Comparison of ENCODE assay signal across 16 cellular contexts in genomic region chr1:13513063-13513884, GRCh38. TPM values are rescaled to one million over a fixed set of nuclear protein-coding genes. Genes with fewer than 3 reads are reported as not detected.
DNase-seq lines count a peak whose midpoint lies in the region; ATAC-seq and TF ChIP-seq lines count a peak whose summit lies in the region.
"Had no signal": no experiment of that assay in that cellular context is flagged by ENCODE, and none has a peak within 500 bp of the region (broad histone marks: within the 10 kb centered on the region; RNA-seq: fewer than 3 reads in every experiment).

No MANE protein-coding gene starts in this region.

- peaks cover 32% of the 10 kb centered on the region for H4K20me1 ChIP-seq in DND-41 (ENCODE audit: insufficient read depth, low read length)
- H4K20me1 ChIP-seq in IMR-90 (ENCODE audit: insufficient read depth, low read length) = no peaks in the 10 kb centered on the region
- H4K20me1 ChIP-seq in neural progenitor cell (ENCODE audit: low read depth) = peaks cover 17% of the 10 kb centered on the region

- no peaks in the 10 kb centered on the region for H3K9me3 ChIP-seq in DND-41 (ENCODE audit: insufficient read depth, low read length, severe bottlenecking)
- peaks cover 23% of the 10 kb centered on the region for H3K9me3 ChIP-seq in IMR-90 (ENCODE audit: control insufficient read depth, insufficient read depth, low read length)
- no peaks in the 10 kb centered on the region for H3K9me3 ChIP-seq in esophagus squamous epithelium
- H3K9me3 ChIP-seq in neural progenitor cell (ENCODE audit: low read depth) = no peaks in the 10 kb centered on the region
- H3K9me3 ChIP-seq: left lung, prostate gland, SK-N-SH had no signal

- POLR2A ChIA-PET in IMR-90 (lab: Charles Lee; ENCODE audit: unreplicated experiment) = no interaction called here

- H3K9ac ChIP-seq in DND-41 (ENCODE audit: low read depth, low read length) (peak overlapping the region; percentile 86), IMR-90 (ENCODE audit: low read depth, low read length) (no peak overlapping the region), neural progenitor cell (no peak overlapping the region)
- H3K9ac ChIP-seq: SK-N-SH had no signal

- H3K4me3 Mint-ChIP-seq in neural progenitor cell = peak overlapping the region; percentile 77
- H3K4me3 Mint-ChIP-seq: activated T-helper 1 cell treated with anti-CD3 and anti-CD28 coated beads, Interleukin-12 subunit alpha, Interleukin-12 subunit beta, Interleukin-2, Interleukin-4 antibody, amounts not matched to agents 30 ng/mL and 10 ng/mL and 1 ng/mL, durations not matched to agents 14 hours and 24 hours and 36 hours had no signal

- H4K5ac ChIP-seq in IMR-90 (ENCODE audit: low read depth, low read length) = no peak overlapping the region

- CTCF ChIA-PET in IMR-90 (lab: Yijun Ruan, JAX) = no interaction called here

- no peaks in the 10 kb centered on the region for H3K79me1 ChIP-seq in IMR-90 (ENCODE audit: low read depth in 1 of 2, low read length in 2 of 2)

- no peak overlapping the region for H2BK20ac ChIP-seq in IMR-90 (ENCODE audit: low read depth, low read length)

- no peak overlapping the region for H4K91ac ChIP-seq in IMR-90 (ENCODE audit: insufficient read depth, low read depth, low read length)

- no peak overlapping the region for H3K23ac ChIP-seq in IMR-90 (ENCODE audit: low read depth, low read length)

- no peak overlapping the region for H2AK9ac ChIP-seq in IMR-90 (replicated peaks; ENCODE audit: low read depth, low read length, poor library complexity)

- no peak for TF ChIP-seq RAD21 in IMR-90 (IDR thresholded peaks at IDR 0.05; ENCODE audit: low read length)

- peaks cover 38% of the 10 kb centered on the region for H3K36me3 ChIP-seq in DND-41 (ENCODE audit: insufficient read depth, low read length)
- H3K36me3 ChIP-seq in IMR-90 (ENCODE audit: control insufficient read depth, insufficient read depth, low read length) = no peaks in the 10 kb centered on the region
- H3K36me3 ChIP-seq in esophagus squamous epithelium = no peaks in the 10 kb centered on the region
- no peaks in the 10 kb centered on the region for H3K36me3 ChIP-seq in neural progenitor cell
- H3K36me3 ChIP-seq: left lung, prostate gland had no signal

- TF ChIP-seq POLR2A in IMR-90 (IDR thresholded peaks at IDR 0.05; ENCODE audit: low read depth, low read length) = no peak
- TF ChIP-seq POLR2A in esophagus squamous epithelium (IDR thresholded peaks at IDR 0.05) = no peak

- peaks cover 73% of the 10 kb centered on the region for H3K27me3 Mint-ChIP-seq in neural progenitor cell (ENCODE audit: insufficient read depth, low read depth)

- no peak overlapping the region for H3K56ac ChIP-seq in IMR-90 (ENCODE audit: extremely low read depth, insufficient read depth, low read length)

- intact Hi-C loops in IMR-90 (cut with micrococcal nuclease) = no loop called here
- intact Hi-C loops in esophagus squamous epithelium (cut with DNase I) = no loop called here

- H3K27ac Mint-ChIP-seq in neural progenitor cell = no peak overlapping the region
- H3K27ac Mint-ChIP-seq: activated T-helper 1 cell treated with anti-CD3 and anti-CD28 coated beads, Interleukin-12 subunit alpha, Interleukin-12 subunit beta, Interleukin-2, Interleukin-4 antibody, amounts not matched to agents 30 ng/mL and 10 ng/mL and 1 ng/mL, durations not matched to agents 14 hours and 24 hours and 36 hours had no signal

- no peaks in the 10 kb centered on the region for H3K36me3 Mint-ChIP-seq in neural progenitor cell

- H3K4me2 ChIP-seq in DND-41 (ENCODE audit: insufficient read depth, low read length) = peak overlapping the region; percentile 91
- no peak overlapping the region for H3K4me2 ChIP-seq in IMR-90 (ENCODE audit: low read depth, low read length)
- H3K4me2 ChIP-seq in neural progenitor cell = peak overlapping the region; percentile 77
- H3K4me2 ChIP-seq: SK-N-SH had no signal

- H4K8ac ChIP-seq in IMR-90 (ENCODE audit: low read depth in 2 of 2, low read length in 2 of 2) = no peak overlapping the region

- H2BK5ac ChIP-seq in IMR-90 (ENCODE audit: low read depth, low read length, poor library complexity, severe bottlenecking) = no peak overlapping the region

- 1% methylated on average over 42 of the region's 96 CpGs; no CpG with 5 or more reads in 1 of the 2 experiments for WGBS in IMR-90 (ENCODE audit: extremely low coverage in 2 of 2, insufficient read length in 1 of 2), 2 experiments
- WGBS in esophagus squamous epithelium, 2 donors = 0% methylated on average over 3 to 4 of the region's 96 CpGs

- H3K27me3 ChIP-seq in DND-41 (ENCODE audit: insufficient read depth, low read length, poor library complexity) (no peaks in the 10 kb centered on the region), IMR-90 (ENCODE audit: control insufficient read depth, insufficient read depth, low read length) (no peaks in the 10 kb centered on the region; the same call in 1 of the 2 replicates), esophagus squamous epithelium (peaks cover 5 to 97% (median 7%) of the 10 kb centered on the region in 4 donors), neural progenitor cell (peaks cover 100% of the 10 kb centered on the region)

- no peak overlapping the region for H3K4ac ChIP-seq in IMR-90 (ENCODE audit: low read depth, low read length)

- peaks cover 52% of the 10 kb centered on the region for H3K4me1 ChIP-seq in DND-41 (ENCODE audit: insufficient read depth, low read length)
- no peaks in the 10 kb centered on the region for H3K4me1 ChIP-seq in IMR-90 (ENCODE audit: control insufficient read depth, insufficient read depth, low read length)
- H3K4me1 ChIP-seq in esophagus squamous epithelium = peaks cover 0 to 18% (median 10%) of the 10 kb centered on the region in 3 donors
- H3K4me1 ChIP-seq in neural progenitor cell = peaks cover 9% of the 10 kb centered on the region
- H3K4me1 ChIP-seq: left lung, prostate gland had no signal

- no peaks in the 10 kb centered on the region for H3K9me3 Mint-ChIP-seq in neural progenitor cell
- H3K9me3 Mint-ChIP-seq: activated T-helper 1 cell treated with anti-CD3 and anti-CD28 coated beads, Interleukin-12 subunit alpha, Interleukin-12 subunit beta, Interleukin-2, Interleukin-4 antibody, amounts not matched to agents 30 ng/mL and 10 ng/mL and 1 ng/mL, durations not matched to agents 14 hours and 24 hours and 36 hours had no signal

- H3K4me3 ChIP-seq in DND-41 (ENCODE audit: low read depth in 1 of 2, low read length in 2 of 2) = peak overlapping the region; percentile 33 to 96
- no peak overlapping the region for H3K4me3 ChIP-seq in IMR-90 (ENCODE audit: insufficient read depth, low read depth, low read length)
- H3K4me3 ChIP-seq in esophagus squamous epithelium = peak overlapping the region; percentile 1 to 45 (median 17)
- peak overlapping the region; percentile 40 for H3K4me3 ChIP-seq in neural progenitor cell
- H3K4me3 ChIP-seq: left lung, prostate gland had no signal

- H2BK15ac ChIP-seq in IMR-90 (ENCODE audit: low read depth, low read length) = no peak overlapping the region

- no peak for TF ChIP-seq CTCF in DND-41 (IDR thresholded peaks at IDR 0.05; ENCODE audit: borderline replicate concordance, extremely low read depth, low read length, poor library complexity, severe bottlenecking)
- no peak for TF ChIP-seq CTCF in IMR-90 (conservative IDR thresholded peaks at IDR 0.05; ENCODE audit: low read depth, low read length)
- no peak for TF ChIP-seq CTCF in esophagus squamous epithelium (IDR thresholded peaks at IDR 0.05)
- TF ChIP-seq CTCF in neural progenitor cell (IDR thresholded peaks at IDR 0.05) = no peak

- ATAC-seq in DND-41 (ENCODE audit: insufficient read depth, low read depth) (peak; percentile 38), IMR-90 (ENCODE audit: low read depth) (no peak), GM19463 (IDR thresholded peaks at IDR 0.05; ENCODE audit: unreplicated experiment) (no peak)
- ATAC-seq in activated CD4-positive, CD25-positive, alpha-beta regulatory T cell treated with anti-CD3 and anti-CD28 coated beads, Interleukin-2, amount 50 U/mL, for 24 hours = no peak

- H2AK5ac ChIP-seq in IMR-90 (ENCODE audit: low read depth, low read length) = no peak overlapping the region

- peak overlapping the region; percentile 78 for H2AFZ ChIP-seq in DND-41 (ENCODE audit: low read depth, low read length)
- peak overlapping the region; percentile 14 for H2AFZ ChIP-seq in IMR-90 (replicated peaks; ENCODE audit: low read length, poor library complexity)
- peak overlapping the region; percentile 79 for H2AFZ ChIP-seq in neural progenitor cell (replicated peaks)

- peaks cover 7% of the 10 kb centered on the region for H3K4me1 Mint-ChIP-seq in neural progenitor cell

- H3K9me1 ChIP-seq in IMR-90 (ENCODE audit: insufficient read depth, low read length) = no peaks in the 10 kb centered on the region

- peak; percentile 50 for DNase-seq in DND-41
- DNase-seq in IMR-90 = no peak
- DNase-seq in esophagus squamous epithelium (lab: John Stamatoyannopoulos, UW) = no peak
- peak; percentile 51 for DNase-seq in neural progenitor cell (ENCODE audit: low spot score)
- no peak for DNase-seq in amygdala (lab: John Stamatoyannopoulos, UW)
- no peak for DNase-seq in stimulated activated CD4-positive, alpha-beta T cell treated with anti-CD3 and anti-CD28 coated beads, Interleukin-4, amount 100 ng/mL, for 24 hours
- DNase-seq: NCI-H187 treated with DMSO at 0.1 percent for 48 hours, NCI-H510A, OCI-M1, SK-N-SH had no signal

- no peak overlapping the region for H3K18ac ChIP-seq in IMR-90 (ENCODE audit: low read depth, low read length)

- H3K27ac ChIP-seq in DND-41 (ENCODE audit: low read length) = peak overlapping the region; percentile 94
- no peak overlapping the region for H3K27ac ChIP-seq in IMR-90 (ENCODE audit: insufficient read depth, low read length)
- no peak overlapping the region for H3K27ac ChIP-seq in esophagus squamous epithelium
- H3K27ac ChIP-seq in neural progenitor cell = no peak overlapping the region
- H3K27ac ChIP-seq: left lung, prostate gland had no signal

- H3K79me2 ChIP-seq in DND-41 (ENCODE audit: insufficient read depth, low read length) (peaks cover 60% of the 10 kb centered on the region), neural progenitor cell (ENCODE audit: low read depth) (no peaks in the 10 kb centered on the region)

- no peak overlapping the region for H3K14ac ChIP-seq in IMR-90 (replicated peaks; ENCODE audit: low read depth, low read length)

- dilution Hi-C loops in IMR-90 (cut with HindIII; ENCODE audit: low sequenced_read_pairs, unreplicated experiment) = no loop called here

- in situ Hi-C loops in IMR-90 (cut with MboI; ENCODE audit: low sequenced_read_pairs) = no loop called here

- no TSS peak for BruUV-seq in IMR-90 (replicated peaks; lab: Mats Ljungman, UMichigan)

- H3F3A ChIP-seq in neural progenitor cell (ENCODE audit: low read depth) = no peaks in the 10 kb centered on the region

- H2BK120ac ChIP-seq in IMR-90 (ENCODE audit: low read depth, low read length) = no peak overlapping the region

TF ChIP-seq in IMR-90, 13 proteins besides CTCF, POLR2A, EP300 and RAD21 (continues in another document):
- TF ChIP-seq MXI1 (IDR thresholded peaks at IDR 0.05; ENCODE audit: borderline replicate concordance, low read depth, low read length) (no peak), MAFK (IDR thresholded peaks at IDR 0.05; ENCODE audit: low read depth, low read length) (no peak)

RNA-seq across cellular contexts. Expression of gene LRRC38, which starts 0.5 kb away (rescaled TPM):
- total RNA-seq in IMR-90 (2012; rRNA removed) = not detected in 2 replicates
- not detected in 2 replicates for polyA plus RNA-seq in IMR-90 (2012; rRNA removed)
- polyA plus RNA-seq in IMR-90 (2012; cell fraction: cytosol; rRNA removed) = not detected in 2 replicates
- not detected in 2 replicates for polyA plus RNA-seq in IMR-90 (2012; cell fraction: nucleus; rRNA removed; ENCODE audit: low replicate concordance)
- total RNA-seq in esophagus squamous epithelium = under 1 TPM in 1 of 4 donors, not detected in 3; 0.19 TPM
- total RNA-seq in neural progenitor cell (ENCODE audit: low replicate concordance) = not detected in 2 replicates
- total RNA-seq: activated T-helper 1 cell treated with anti-CD3 and anti-CD28 coated beads, Interleukin-12 subunit alpha, Interleukin-12 subunit beta, Interleukin-2, Interleukin-4 antibody, amounts not matched to agents 30 ng/mL and 10 ng/mL and 1 ng/mL, durations not matched to agents 14 hours and 24 hours and 36 hours; endothelial cell of umbilical vein; left lung had no signal
- polyA plus RNA-seq: endothelial cell of umbilical vein had no signal

Comparison
In these comparisons a context has a peak if more than half of its experiments do, and no peak if none do; other contexts are left out.
1. DNase-seq: peak in DND-41 (single experiment) and neural progenitor cell (single experiment); none in IMR-90 (single experiment), esophagus squamous epithelium (single experiment), amygdala (0 of 56) and stimulated activated CD4-positive, alpha-beta T cell treated with anti-CD3 and anti-CD28 coated beads, Interleukin-4, amount 100 ng/mL, for 24 hours (single experiment).
2. H2AFZ ChIP-seq: peak in every context shown above with its lines; median percentile 79 in neural progenitor cell; 78 in DND-41; 14 in IMR-90.